ENCODE assay signal across 23 cellular contexts in the genomic region with DNA sequence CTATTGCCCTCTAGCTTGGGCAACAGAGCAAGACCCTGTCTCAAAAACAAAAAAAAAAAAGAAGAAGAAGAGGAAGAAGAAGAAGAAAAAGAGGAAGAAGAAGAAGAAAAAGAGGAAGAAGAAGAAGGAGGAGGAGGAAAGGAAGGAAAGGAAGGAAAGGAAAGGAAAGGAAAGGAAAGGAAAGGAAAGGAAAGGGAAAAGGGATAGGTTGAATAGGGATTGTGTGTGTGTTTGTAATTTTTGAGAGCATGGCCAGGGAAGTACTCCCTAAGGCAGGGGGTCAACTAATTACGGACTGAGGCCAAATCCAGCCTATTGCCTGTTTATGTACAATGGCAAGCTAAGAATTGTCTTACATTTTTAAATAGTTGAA. TPM values are rescaled to one million over a fixed set of nuclear protein-coding genes. Genes with fewer than 3 reads are reported as not detected.
DNase-seq lines count a peak whose midpoint lies in the region; ATAC-seq, FAIRE-seq and TF ChIP-seq lines count a peak whose summit lies in the region.
"Had no signal": no experiment of that assay in that cellular context is flagged by ENCODE, and none has a peak within 500 bp of the region (broad histone marks: within the 10 kb centered on the region; RNA-seq: fewer than 3 reads in every experiment).

No MANE protein-coding gene starts in this region.

- no peak overlapping the region for H3K9ac ChIP-seq in GM12878 (ENCODE audit: control insufficient read depth, insufficient read depth, low read length)

- peak overlapping the region; percentile 69 for H3K27ac Mint-ChIP-seq in activated CD4-positive, alpha-beta T cell treated with anti-CD3 and anti-CD28 coated beads, Interleukin-2, amount 10 ng/mL, durations not matched to agents 7 days and 5 days
- H3K27ac Mint-ChIP-seq in activated CD4-positive, alpha-beta T cell treated with anti-CD3 and anti-CD28 coated beads, Interleukin-2, amount 10 ng/mL, durations not matched to agents 24 days and 14 days = no peak overlapping the region
- peak overlapping the region; percentile 87 for H3K27ac Mint-ChIP-seq in stimulated activated memory B cell treated with anti-CD40 and anti-IgM and Interleukin-4, amounts not matched to agents 10 μg/mL and 1 μg/mL and 100 μg/mL, for 72 hours
- H3K27ac Mint-ChIP-seq: activated CD4-positive, alpha-beta T cell treated with anti-CD3 and anti-CD28 coated beads for 36 hours; activated T-helper 2 cell treated with anti-CD3 and anti-CD28 coated beads, Interferon-gamma antibody, Interleukin-2, Interleukin-4, amounts not matched to agents 10 μg/mL and 5 μg/mL and 100 μg/mL, durations not matched to agents 14 hours and 24 hours and 36 hours had no signal

- no peak overlapping the region for H3K4me3 ChIP-seq in GM12878
- H3K4me3 ChIP-seq: heart right ventricle, left lung, smooth muscle cell, upper lobe of right lung had no signal

- ATAC-seq in GM12878 (no peak), HG02571 (IDR thresholded peaks at IDR 0.05; ENCODE audit: unreplicated experiment) (no peak)
- ATAC-seq in stimulated activated memory B cell treated with anti-CD40 and anti-IgM and Interleukin-4, amounts not matched to agents 10 μg/mL and 1 μg/mL and 100 μg/mL, for 72 hours = no peak
- ATAC-seq: activated CD4-positive, alpha-beta T cell treated with anti-CD3 and anti-CD28 coated beads for 36 hours; heart right ventricle; left lung; upper lobe of right lung had no signal

- no peak for DNase-seq in activated CD4-positive, alpha-beta T cell treated with anti-CD3 and anti-CD28 coated beads, Interleukin-2, amount 10 ng/mL, durations not matched to agents 7 days and 5 days
- no peak for DNase-seq in activated CD4-positive, alpha-beta T cell treated with anti-CD3 and anti-CD28 coated beads, Interleukin-2, amount 10 ng/mL, durations not matched to agents 24 days and 14 days
- DNase-seq in MV-4-11 (lab: John Stamatoyannopoulos, UW) (peak; percentile 19), GM12878 (ENCODE audit: low read depth, low spot score) (no peak), NCI-H748 (lab: John Stamatoyannopoulos, UW; ENCODE audit: unreplicated experiment) (no peak), NCI-H1105 (lab: John Stamatoyannopoulos, UW) (no peak)
- DNase-seq: activated CD4-positive, alpha-beta T cell treated with anti-CD3 and anti-CD28 coated beads for 36 hours; amygdala; heart right ventricle; IMR-90; left lung; NCI-H1048; NCI-H2029; NCI-H446 treated with DMSO at 0.1 percent for 48 hours; stimulated activated CD4-positive, alpha-beta T cell treated with anti-CD3 and anti-CD28 coated beads, Interleukin-4, amount 100 ng/mL, for 1 hour; upper lobe of right lung had no signal

- H3K27ac ChIP-seq in GM12878 (ENCODE audit: control insufficient read depth, insufficient read depth) = no peak overlapping the region
- H3K27ac ChIP-seq: upper lobe of right lung had no signal

- TF ChIP-seq POLR2A in GM12878 (IDR thresholded peaks at IDR 0.05; ENCODE audit: low read depth, low read length) = no peak

- WGBS in GM12878 (ENCODE audit: insufficient coverage, insufficient replicate concordance, low lambda C conversion rate, missing lambda C conversion rate) = 100% methylated on average over 1 of the region's 1 CpG

- no peaks in the 10 kb centered on the region for H3K27me3 ChIP-seq in GM12878 (replicated peaks in 1 of 2; ENCODE audit: control insufficient read depth in 2 of 2, insufficient read depth in 2 of 2, low read length in 1 of 2)
- H3K27me3 ChIP-seq: heart right ventricle, left lung, upper lobe of right lung had no signal

- RAD21 ChIA-PET in GM12878 (lab: Charles Lee; ENCODE audit: unreplicated experiment) = no interaction called here

- in situ Hi-C loops in GM12878 (cut with MboI) = no loop called here

- peaks cover 5% of the 10 kb centered on the region; the same call in 1 of the 2 replicates for H3K4me1 ChIP-seq in GM12878 (ENCODE audit: control insufficient read depth, insufficient read depth, low read length)
- H3K4me1 ChIP-seq: upper lobe of right lung had no signal

- POLR2A ChIA-PET in activated CD4-positive, alpha-beta T cell treated with anti-CD3 and anti-CD28 coated beads, Interleukin-2, amount 10 ng/mL, durations not matched to agents 7 days and 5 days (lab: Charles Lee) = interaction anchor here (0.6 kb wide), 1 partner anchor 73 kb away, joined by 8 read pairs; no protein-coding TSS in a partner anchor
- POLR2A ChIA-PET in GM12878 (lab: Charles Lee) = interaction anchor here (0.6 to 1.6 kb wide), 3 partner anchors 9 to 372 kb away, joined by 5 to 12 read pairs (median 10); no protein-coding TSS in a partner anchor

- CTCF ChIA-PET in activated CD4-positive, alpha-beta T cell treated with anti-CD3 and anti-CD28 coated beads, Interleukin-2, amount 10 ng/mL, durations not matched to agents 7 days and 5 days (lab: Charles Lee) = interaction anchor here (0.6 to 3.7 kb wide), 5 partner anchors 10 to 314 kb away, joined by 3 to 15 read pairs (median 3); no protein-coding TSS in a partner anchor
- CTCF ChIA-PET in GM12878 (lab: Yijun Ruan, JAX) = no interaction called here

- FAIRE-seq in GM12878 (lab: Jason Lieb, UNC) = no peak
- FAIRE-seq: A204.1, endothelial cell of umbilical vein, TTC549 had no signal

- no peak for TF ChIP-seq CTCF in GM12878 (IDR thresholded peaks at IDR 0.05 in 2 of 3, conservative IDR thresholded peaks at IDR 0.05 in 1 of 3; ENCODE audit: control insufficient read depth in 2 of 3, extremely low read depth in 1 of 3, insufficient read depth in 1 of 3, low read depth in 3 of 3, low read length in 3 of 3)

- H4K20me1 ChIP-seq in GM12878 (ENCODE audit: control insufficient read depth, insufficient read depth) = no peaks in the 10 kb centered on the region

- no peaks in the 10 kb centered on the region for H3K27me3 Mint-ChIP-seq in activated CD4-positive, alpha-beta T cell treated with anti-CD3 and anti-CD28 coated beads, Interleukin-2, amount 10 ng/mL, durations not matched to agents 7 days and 5 days
- no peaks in the 10 kb centered on the region for H3K27me3 Mint-ChIP-seq in activated CD4-positive, alpha-beta T cell treated with anti-CD3 and anti-CD28 coated beads, Interleukin-2, amount 10 ng/mL, durations not matched to agents 24 days and 14 days
- no peaks in the 10 kb centered on the region for H3K27me3 Mint-ChIP-seq in stimulated activated memory B cell treated with anti-CD40 and anti-IgM and Interleukin-4, amounts not matched to agents 10 μg/mL and 1 μg/mL and 100 μg/mL, for 72 hours
- H3K27me3 Mint-ChIP-seq: activated CD4-positive, alpha-beta T cell treated with anti-CD3 and anti-CD28 coated beads for 36 hours had no signal

- H3K4me2 ChIP-seq in GM12878 (ENCODE audit: control insufficient read depth, insufficient read depth) = no peak overlapping the region
- H3K4me2 ChIP-seq: smooth muscle cell had no signal

- H3K4me3 Mint-ChIP-seq in activated CD4-positive, alpha-beta T cell treated with anti-CD3 and anti-CD28 coated beads, Interleukin-2, amount 10 ng/mL, durations not matched to agents 7 days and 5 days = no peak overlapping the region
- no peak overlapping the region for H3K4me3 Mint-ChIP-seq in activated CD4-positive, alpha-beta T cell treated with anti-CD3 and anti-CD28 coated beads, Interleukin-2, amount 10 ng/mL, durations not matched to agents 24 days and 14 days
- no peak overlapping the region for H3K4me3 Mint-ChIP-seq in stimulated activated memory B cell treated with anti-CD40 and anti-IgM and Interleukin-4, amounts not matched to agents 10 μg/mL and 1 μg/mL and 100 μg/mL, for 72 hours
- H3K4me3 Mint-ChIP-seq: activated CD4-positive, alpha-beta T cell treated with anti-CD3 and anti-CD28 coated beads for 36 hours had no signal

- no peak overlapping the region for H2AFZ ChIP-seq in GM12878 (ENCODE audit: control insufficient read depth, low read depth, low read length)

- TF ChIP-seq RAD21 in GM12878 (IDR thresholded peaks at IDR 0.05; ENCODE audit: insufficient read depth, low read depth, low read length) = no peak

- H3K36me3 Mint-ChIP-seq in activated CD4-positive, alpha-beta T cell treated with anti-CD3 and anti-CD28 coated beads, Interleukin-2, amount 10 ng/mL, durations not matched to agents 7 days and 5 days (ENCODE audit: low read depth) = no peaks in the 10 kb centered on the region
- H3K36me3 Mint-ChIP-seq in activated CD4-positive, alpha-beta T cell treated with anti-CD3 and anti-CD28 coated beads, Interleukin-2, amount 10 ng/mL, durations not matched to agents 24 days and 14 days (ENCODE audit: low read depth) = peaks cover 3% of the 10 kb centered on the region
- H3K36me3 Mint-ChIP-seq in stimulated activated memory B cell treated with anti-CD40 and anti-IgM and Interleukin-4, amounts not matched to agents 10 μg/mL and 1 μg/mL and 100 μg/mL, for 72 hours = no peaks in the 10 kb centered on the region

- SMC1A ChIA-PET in GM12878 (lab: Charles Lee; ENCODE audit: uncharacterized antibody, unreplicated experiment) = interaction anchor here (1.1 kb wide), 2 partner anchors 8 to 14 kb away, joined by 3 read pairs; no protein-coding TSS in a partner anchor

- intact Hi-C loops in activated CD4-positive, alpha-beta T cell treated with anti-CD3 and anti-CD28 coated beads, Interleukin-2, amount 10 ng/mL, durations not matched to agents 24 days and 14 days (cut with micrococcal nuclease) = no loop called here
- intact Hi-C loops in GM12878 (cut with micrococcal nuclease; ENCODE audit: unreplicated experiment) = no loop called here

- TF ChIP-seq EP300 in GM12878 (IDR thresholded peaks at IDR 0.05; ENCODE audit: borderline replicate concordance in 1 of 2, control insufficient read depth in 1 of 2, low read depth in 2 of 2, low read length in 2 of 2) = no peak

- no peaks in the 10 kb centered on the region for H3K9me3 ChIP-seq in GM12878 (replicated peaks; ENCODE audit: control insufficient read depth, insufficient read depth, low read length)
- H3K9me3 ChIP-seq: heart right ventricle, left lung, upper lobe of right lung had no signal

- no peaks in the 10 kb centered on the region for H3K36me3 ChIP-seq in GM12878 (ENCODE audit: control insufficient read depth in 2 of 2, insufficient read depth in 2 of 2, low read length in 1 of 2)
- H3K36me3 ChIP-seq: heart right ventricle, left lung, upper lobe of right lung had no signal

- no TSS peak for BruUV-seq in GM12878 (replicated peaks; lab: Mats Ljungman, UMichigan)

- no peaks in the 10 kb centered on the region for H3K9me3 Mint-ChIP-seq in activated CD4-positive, alpha-beta T cell treated with anti-CD3 and anti-CD28 coated beads, Interleukin-2, amount 10 ng/mL, durations not matched to agents 7 days and 5 days
- no peaks in the 10 kb centered on the region for H3K9me3 Mint-ChIP-seq in activated CD4-positive, alpha-beta T cell treated with anti-CD3 and anti-CD28 coated beads, Interleukin-2, amount 10 ng/mL, durations not matched to agents 24 days and 14 days
- H3K9me3 Mint-ChIP-seq in stimulated activated memory B cell treated with anti-CD40 and anti-IgM and Interleukin-4, amounts not matched to agents 10 μg/mL and 1 μg/mL and 100 μg/mL, for 72 hours = no peaks in the 10 kb centered on the region
- H3K9me3 Mint-ChIP-seq: activated T-helper 2 cell treated with anti-CD3 and anti-CD28 coated beads, Interferon-gamma antibody, Interleukin-2, Interleukin-4, amounts not matched to agents 10 μg/mL and 5 μg/mL and 100 μg/mL, durations not matched to agents 14 hours and 24 hours and 36 hours had no signal

- no peaks in the 10 kb centered on the region for H3K79me2 ChIP-seq in GM12878 (ENCODE audit: control insufficient read depth, insufficient read depth, low read length)

- H3K4me1 Mint-ChIP-seq in activated CD4-positive, alpha-beta T cell treated with anti-CD3 and anti-CD28 coated beads, Interleukin-2, amount 10 ng/mL, durations not matched to agents 7 days and 5 days = peaks cover 44% of the 10 kb centered on the region
- peaks cover 35% of the 10 kb centered on the region for H3K4me1 Mint-ChIP-seq in activated CD4-positive, alpha-beta T cell treated with anti-CD3 and anti-CD28 coated beads, Interleukin-2, amount 10 ng/mL, durations not matched to agents 24 days and 14 days
- H3K4me1 Mint-ChIP-seq in stimulated activated memory B cell treated with anti-CD40 and anti-IgM and Interleukin-4, amounts not matched to agents 10 μg/mL and 1 μg/mL and 100 μg/mL, for 72 hours = peaks cover 48% of the 10 kb centered on the region

RNA-seq across cellular contexts. Expression of a gene that starts 43.1 kb away (rescaled TPM):
- total RNA-seq in activated CD4-positive, alpha-beta T cell treated with anti-CD3 and anti-CD28 coated beads, Interleukin-2, amount 10 ng/mL, durations not matched to agents 7 days and 5 days = 10 to 100 TPM; 97.5 to 99.7 TPM
- total RNA-seq in activated CD4-positive, alpha-beta T cell treated with anti-CD3 and anti-CD28 coated beads, Interleukin-2, amount 10 ng/mL, durations not matched to agents 24 days and 14 days = 58.0 and 60.9 TPM in 2 replicates
- 213 and 215 TPM in 2 replicates for total RNA-seq in GM12878 (2013; cell fraction: nucleolus; rRNA removed)
- total RNA-seq in GM12878 (2014; rRNA removed) (40.8 and 45.6 TPM in 2 replicates), GM12878 (2014; rRNA removed; fragmentation: Illumina TruSeq; extraction: Trizol) (40.2 and 40.5 TPM in 2 replicates), GM12878 (2021) (76.6 and 81.3 TPM in 2 replicates)
- polyA plus RNA-seq in GM12878 (2011; ENCODE audit: low read depth) = 20.6 TPM
- polyA plus RNA-seq in GM12878 (2011; rRNA removed) (48.1 and 54.3 TPM in 2 replicates), GM12878 (2014; fragmentation: Illumina TruSeq; extraction: Trizol) (54.8 and 62.7 TPM in 2 replicates), GM12878 (2014; fragmentation: Nextera tagmentation; extraction: Ambion mirVana) (10 to 100 TPM in 1 of 2 experiments, 1 to 10 TPM in 1; 8.5 to 12.4 TPM), GM12878 (2014; rRNA removed) (40.4 and 43.2 TPM in 2 replicates), GM12878 (2016; fragmentation: Nextera tagmentation; extraction: Ambion mirVana) (10 to 100 TPM; 14.0 to 16.9 TPM)
- 37.7 and 55.2 TPM in 2 replicates for polyA plus RNA-seq in GM12878 (2011; cell fraction: cytosol; rRNA removed)
- polyA plus RNA-seq in GM12878 (2011; cell fraction: nucleus; rRNA removed) = 47.8 and 55.7 TPM in 2 replicates
- 25.9 and 54.1 TPM in 2 replicates for polyA plus RNA-seq in GM12878 (2012)
- 87.0 and 96.8 TPM in 2 replicates for polyA minus RNA-seq in GM12878 (2011; rRNA and poly(A)+ RNA removed)
- polyA minus RNA-seq in GM12878 (2011; cell fraction: cytosol; rRNA and poly(A)+ RNA removed) = 42.6 and 44.9 TPM in 2 replicates
- 40.7 and 55.8 TPM in 2 replicates for polyA minus RNA-seq in GM12878 (2011; cell fraction: nucleus; rRNA and poly(A)+ RNA removed)
